Comparison of ENCODE assay signal across 27 cellular contexts in the genomic region with DNA sequence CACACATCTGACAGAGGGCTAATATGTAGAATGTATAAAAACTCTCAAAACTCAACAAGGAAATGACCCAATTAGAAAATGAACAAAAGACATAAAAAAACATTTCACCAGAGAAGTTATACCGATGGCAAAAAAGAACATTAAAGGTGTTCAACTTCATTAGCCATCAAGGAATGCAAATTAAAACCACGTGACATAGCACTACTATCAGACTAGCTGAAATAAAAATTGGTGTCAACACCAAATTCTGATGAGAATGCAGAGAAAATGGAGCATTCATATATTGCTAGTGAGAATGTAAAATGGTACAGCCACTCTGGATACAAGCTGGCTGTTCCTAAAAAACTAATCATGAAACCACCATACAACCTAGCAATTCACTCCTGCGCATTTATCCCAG.
"Had no signal": no experiment of that assay in that cellular context is flagged by ENCODE, and none has a peak within 500 bp of the region (broad histone marks: within the 10 kb centered on the region; RNA-seq: fewer than 3 reads in every experiment).

No MANE protein-coding gene starts in this region.

- H3K27ac ChIP-seq: stomach, suprapubic skin, testis, thoracic aorta, thyroid gland, tibial artery, tibial nerve, transverse colon, upper lobe of left lung, upper lobe of right lung, uterus, vagina had no signal

- ATAC-seq: stimulated activated effector memory CD8-positive, alpha-beta T cell treated with anti-CD3 and anti-CD28 coated beads, Interleukin-12 subunit alpha, Interleukin-12 subunit beta, amount 100 ng/mL, for 72 hours; stimulated activated memory B cell treated with anti-CD40 and anti-IgM and Interleukin-4, amounts not matched to agents 10 μg/mL and 1 μg/mL and 100 μg/mL, for 72 hours; stimulated activated naive B cell treated with anti-CD40 and anti-IgM and Interleukin-4, amounts not matched to agents 10 μg/mL and 1 μg/mL and 100 μg/mL, for 72 hours; stimulated activated naive CD8-positive, alpha-beta T cell treated with anti-CD3 and anti-CD28 coated beads, Interleukin-15, amount 100 ng/mL, for 72 hours; stimulated activated naive CD8-positive, alpha-beta T cell treated with anti-CD3 and anti-CD28 coated beads, Interleukin-15, Interleukin-2, amounts not matched to agents 100 U/mL and 50 U/mL, for 24 hours; upper lobe of right lung had no signal

- H3K9me3 ChIP-seq: stomach, suprapubic skin, testis, thoracic aorta, thyroid gland, tibial artery, tibial nerve, transverse colon, upper lobe of left lung, upper lobe of right lung, uterus, vagina had no signal

- H3K4me1 ChIP-seq: stomach, suprapubic skin, testis, thyroid gland, tibial artery, tibial nerve, transverse colon, upper lobe of left lung, upper lobe of right lung, uterus, vagina had no signal

- H3K27me3 ChIP-seq: testis, vagina had no signal

- DNase-seq: stimulated activated CD4-positive, alpha-beta T cell treated with anti-CD3 and anti-CD28 coated beads, Interleukin-2, amount 100 ng/mL, for 48 hours; stimulated activated CD4-positive, alpha-beta T cell treated with anti-CD3 and anti-CD28 coated beads, Interleukin-4, amount 100 ng/mL, for 1 hour; stimulated activated CD4-positive, alpha-beta T cell treated with anti-CD3 and anti-CD28 coated beads, Interleukin-4, amount 100 ng/mL, for 24 hours; stimulated activated CD4-positive, alpha-beta T cell treated with anti-CD3 and anti-CD28 coated beads, Interleukin-4, amount 100 ng/mL, for 4 hours; stimulated activated CD8-positive, alpha-beta memory T cell treated with anti-CD3 and anti-CD28 coated beads, Interleukin-4, amount 100 ng/mL, for 48 hours; stimulated activated naive B cell treated with anti-CD40 and anti-IgM and Interleukin-4, amounts not matched to agents 10 μg/mL and 1 μg/mL and 100 μg/mL, for 72 hours; stimulated activated naive CD4-positive, alpha-beta T cell; stimulated activated naive CD4-positive, alpha-beta T cell treated with Interleukin-2 at 50 U/mL for 16 hours; stimulated activated naive CD8-positive, alpha-beta T cell treated with anti-CD3 and anti-CD28 coated beads, Interleukin-15, amount 100 ng/mL, for 72 hours; stimulated activated naive CD8-positive, alpha-beta T cell treated with anti-CD3 and anti-CD28 coated beads, Interleukin-15, Interleukin-2, amounts not matched to agents 100 U/mL and 50 U/mL, for 24 hours; stomach; substantia nigra; testis; thyroid gland; tibial artery; transverse colon; trophoblast cell; upper lobe of left lung; upper lobe of right lung; uterus had no signal

- H3K4me3 ChIP-seq: stomach, suprapubic skin, testis, thoracic aorta, thyroid gland, tibial artery, tibial nerve, transverse colon, upper lobe of left lung, upper lobe of right lung, uterus, vagina had no signal

- H3K36me3 ChIP-seq: stomach, suprapubic skin, thoracic aorta, thyroid gland, tibial artery, tibial nerve, transverse colon, upper lobe of left lung, upper lobe of right lung, uterus, vagina had no signal

- FAIRE-seq: urothelium cell line had no signal
